Comparison of ENCODE assay signal across 1 cellular context in the genomic region with DNA sequence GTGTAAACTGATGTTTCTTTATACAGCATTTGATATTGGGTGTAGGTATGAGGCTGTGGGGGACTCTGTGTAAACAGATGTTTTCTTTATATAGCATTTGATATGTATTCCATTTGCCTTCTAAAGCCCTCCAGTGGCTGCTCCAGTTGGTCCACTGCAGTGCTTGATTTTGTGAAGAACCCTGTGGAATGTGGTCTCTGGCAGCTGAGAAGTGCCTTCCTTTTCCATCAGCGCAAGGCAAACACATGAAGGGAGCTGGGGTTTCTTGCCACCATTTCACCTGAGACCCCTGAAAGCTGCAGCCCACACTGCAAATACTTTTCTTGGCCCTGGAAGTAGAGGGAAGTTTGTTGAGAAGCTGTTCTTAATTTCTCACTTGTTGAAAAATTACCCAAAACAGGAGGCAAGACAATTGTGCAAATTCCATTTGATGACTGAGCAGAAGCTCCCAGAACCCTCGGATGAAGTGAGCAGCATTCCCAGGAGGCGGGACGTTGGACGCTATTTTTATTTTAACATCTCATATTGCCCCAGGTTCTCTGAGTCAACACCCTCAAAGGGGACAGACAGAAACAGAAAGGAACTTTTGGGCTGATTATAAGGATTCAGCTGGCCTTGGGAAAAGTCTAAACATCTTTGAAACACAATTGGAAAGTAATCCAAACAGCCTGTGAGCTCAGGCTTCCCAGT.
TF ChIP-seq lines count a peak whose summit lies in the region.

No MANE protein-coding gene starts in this region.

TF ChIP-seq in IMR-90, 13 proteins besides CTCF, POLR2A, EP300 and RAD21 (continued from another document):
- 0 out of 2 replicates have a peak, but pooled peaks have one; percentile 3 for TF ChIP-seq MAFK (IDR thresholded peaks at IDR 0.05; ENCODE audit: low read depth, low read length)
